13 cellular contexts compared by ENCODE assay signal in the genomic region with DNA sequence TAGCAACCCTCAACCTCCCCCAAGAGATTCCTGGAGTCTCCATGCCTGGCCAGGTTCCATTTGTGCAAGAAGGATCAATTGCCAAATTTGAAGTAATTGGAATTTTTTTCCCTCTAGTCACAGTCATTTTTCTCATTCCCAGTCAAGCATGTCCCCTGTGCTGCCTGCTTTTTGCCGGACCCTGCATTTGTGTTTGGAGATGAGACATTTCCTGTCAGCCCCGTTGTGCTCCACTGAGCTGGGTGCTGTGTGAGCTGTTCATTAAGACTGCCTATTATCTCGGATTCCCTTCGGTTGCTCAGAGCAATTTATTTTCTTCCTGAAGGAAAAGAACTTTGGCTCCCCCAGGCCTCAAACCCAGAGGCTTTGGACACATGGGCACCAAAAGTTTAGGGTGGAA.
DNase-seq lines count a peak whose midpoint lies in the region; FAIRE-seq lines count a peak whose summit lies in the region.
"Had no signal": no experiment of that assay in that cellular context is flagged by ENCODE, and none has a peak within 500 bp of the region (broad histone marks: within the 10 kb centered on the region; RNA-seq: fewer than 3 reads in every experiment).

No MANE protein-coding gene starts in this region.

- peak; percentile 89 for FAIRE-seq in GM18507 (lab: Jason Lieb, UNC)
- FAIRE-seq: endometrium had no signal

- peaks cover 37% of the 10 kb centered on the region for H3K4me1 ChIP-seq in skeletal muscle satellite cell (ENCODE audit: control insufficient read depth, insufficient read depth, low read length)

- DNase-seq in GM18507 (ENCODE audit: extremely low spot score, insufficient read length, low read depth), result peak; percentile 20
- DNase-seq in NCI-H146 (lab: John Stamatoyannopoulos, UW), result peak; percentile 39
- no peak for DNase-seq in epithelial cell of prostate (ENCODE audit: low read depth, low spot score)
- no peak for DNase-seq in T-helper 9 cell
- no peak for DNase-seq in DMS114 treated with DMSO at 0.1 percent for 48 hours (lab: John Stamatoyannopoulos, UW; ENCODE audit: unreplicated experiment)
- no peak for DNase-seq in activated naive CD4-positive, alpha-beta T cell treated with anti-CD3 and anti-CD28 coated beads, Interleukin-2, amount 10 ng/mL, durations not matched to agents 7 days and 5 days
- no peak for DNase-seq in NCI-H1092 (lab: John Stamatoyannopoulos, UW)
- DNase-seq: DMS79 treated with DMSO at 0.1 percent for 48 hours, naive B cell, T-helper 17 cell had no signal

- H3K27me3 ChIP-seq in skeletal muscle satellite cell (ENCODE audit: control insufficient read depth, insufficient read depth, low read length), result no peaks in the 10 kb centered on the region

- no peaks in the 10 kb centered on the region for H3K36me3 ChIP-seq in skeletal muscle satellite cell (ENCODE audit: insufficient read depth, low read length)

- peaks cover 9% of the 10 kb centered on the region for H3K9me3 ChIP-seq in skeletal muscle satellite cell (replicated peaks; ENCODE audit: low read length)

- H3K4me1 Mint-ChIP-seq in activated naive CD4-positive, alpha-beta T cell treated with anti-CD3 and anti-CD28 coated beads, Interleukin-2, amount 10 ng/mL, durations not matched to agents 7 days and 5 days, result no peaks in the 10 kb centered on the region
- H3K4me1 Mint-ChIP-seq: naive B cell, T-helper 17 cell had no signal

- peak overlapping the region; percentile 38 for H3K9ac ChIP-seq in skeletal muscle satellite cell (ENCODE audit: low read depth, low read length)

- H3K27ac ChIP-seq in epithelial cell of prostate, result peak overlapping the region; percentile 20

- H3K4me2 ChIP-seq in skeletal muscle satellite cell (ENCODE audit: low read length), result peak overlapping the region; percentile 62
- H3K4me2 ChIP-seq: smooth muscle cell had no signal

- H3K9me3 Mint-ChIP-seq in activated naive CD4-positive, alpha-beta T cell treated with anti-CD3 and anti-CD28 coated beads, Interleukin-2, amount 10 ng/mL, durations not matched to agents 7 days and 5 days, result no peaks in the 10 kb centered on the region

- H3K4me3 Mint-ChIP-seq in activated naive CD4-positive, alpha-beta T cell treated with anti-CD3 and anti-CD28 coated beads, Interleukin-2, amount 10 ng/mL, durations not matched to agents 7 days and 5 days, result no peak overlapping the region
- H3K4me3 Mint-ChIP-seq: T-helper 17 cell had no signal

- CTCF ChIA-PET in activated naive CD4-positive, alpha-beta T cell treated with anti-CD3 and anti-CD28 coated beads, Interleukin-2, amount 10 ng/mL, durations not matched to agents 7 days and 5 days (lab: Charles Lee), result no interaction called here

- peaks cover 39% of the 10 kb centered on the region for H3K27me3 Mint-ChIP-seq in activated naive CD4-positive, alpha-beta T cell treated with anti-CD3 and anti-CD28 coated beads, Interleukin-2, amount 10 ng/mL, durations not matched to agents 7 days and 5 days

- no peak overlapping the region for H3K27ac Mint-ChIP-seq in activated naive CD4-positive, alpha-beta T cell treated with anti-CD3 and anti-CD28 coated beads, Interleukin-2, amount 10 ng/mL, durations not matched to agents 7 days and 5 days
- H3K27ac Mint-ChIP-seq: T-helper 17 cell had no signal

- peak overlapping the region; percentile 29 for H3K4me3 ChIP-seq in skeletal muscle satellite cell (ENCODE audit: low read length)
- H3K4me3 ChIP-seq: smooth muscle cell had no signal

- no peaks in the 10 kb centered on the region for H3K36me3 Mint-ChIP-seq in activated naive CD4-positive, alpha-beta T cell treated with anti-CD3 and anti-CD28 coated beads, Interleukin-2, amount 10 ng/mL, durations not matched to agents 7 days and 5 days

Comparison
In these comparisons a context has a peak if more than half of its experiments do, and no peak if none do; other contexts are left out.
1. DNase-seq: peak in GM18507 (single experiment) and NCI-H146 (single experiment); none in epithelial cell of prostate (single experiment), T-helper 9 cell (single experiment), DMS114 treated with DMSO at 0.1 percent for 48 hours (single experiment), activated naive CD4-positive, alpha-beta T cell treated with anti-CD3 and anti-CD28 coated beads, Interleukin-2, amount 10 ng/mL, durations not matched to agents 7 days and 5 days (single experiment) and NCI-H1092 (single experiment).